In the genomic region with DNA sequence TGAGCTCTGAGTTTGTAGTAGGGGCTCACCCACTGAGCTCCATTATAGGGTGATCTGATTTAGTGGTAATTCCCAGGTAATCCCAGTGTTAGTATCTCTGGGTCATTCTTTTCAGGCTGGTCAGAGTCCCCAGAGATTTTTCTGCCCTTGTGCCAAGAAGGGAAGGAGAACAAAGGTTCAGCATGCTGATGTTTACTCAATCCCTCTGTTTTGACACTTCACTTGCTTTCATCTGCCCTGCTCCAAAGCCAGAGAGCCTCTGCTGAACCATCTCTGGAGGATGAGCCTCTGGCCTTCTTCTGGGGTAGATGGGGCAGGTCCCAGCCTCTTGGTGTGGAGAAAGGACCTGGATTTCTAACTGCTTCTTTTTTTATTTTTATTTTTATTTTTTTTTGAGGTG, we compare ENCODE assay signal across 1 cellular context.
A peak's percentile ranks its signal among the peaks of the same experiment; 100 is the strongest.
TF ChIP-seq lines count a peak whose summit lies in the region.

No MANE protein-coding gene starts in this region.

TF ChIP-seq in HepG2, 621 proteins besides CTCF, POLR2A, EP300 and RAD21 (continued from another document and continues in another):
- no peak for TF ChIP-seq CEBPZ (IDR thresholded peaks at IDR 0.05; ENCODE audit: low read length)
- no peak for TF ChIP-seq FIP1L1 (IDR thresholded peaks at IDR 0.05; ENCODE audit: borderline replicate concordance, insufficient read depth, low read depth, low read length)
- no peak for TF ChIP-seq PBX2 (CRISPR knock-in tag; IDR thresholded peaks at IDR 0.05)
- TF ChIP-seq ZMAT5 (CRISPR knock-in tag; IDR thresholded peaks at IDR 0.05; ENCODE audit: borderline replicate concordance, low read depth), result no peak
- no peak for TF ChIP-seq SIX1 (CRISPR knock-in tag; IDR thresholded peaks at IDR 0.05; ENCODE audit: borderline replicate concordance)
- no peak for TF ChIP-seq ZBTB38 (CRISPR knock-in tag; IDR thresholded peaks at IDR 0.05)
- peak; percentile 80 for TF ChIP-seq ZBTB7B (CRISPR knock-in tag; IDR thresholded peaks at IDR 0.05)
- TF ChIP-seq ZHX2 (IDR thresholded peaks at IDR 0.05; ENCODE audit: low read depth), result no peak
- TF ChIP-seq ZHX2 (CRISPR knock-in tag; IDR thresholded peaks at IDR 0.05; ENCODE audit: borderline replicate concordance), result peak; percentile 58; the same call in 1 of the 2 replicates
- no peak for TF ChIP-seq RFXANK (CRISPR knock-in tag; IDR thresholded peaks at IDR 0.05)
- TF ChIP-seq GTF3A (CRISPR knock-in tag; conservative IDR thresholded peaks at IDR 0.05), result no peak
- TF ChIP-seq MED1 (CRISPR knock-in tag; IDR thresholded peaks at IDR 0.05), result peak; percentile 93
- TF ChIP-seq HOXA3 (CRISPR knock-in tag; IDR thresholded peaks at IDR 0.05), result peak; percentile 61; the same call in 1 of the 2 replicates
- TF ChIP-seq ZNF207 (IDR thresholded peaks at IDR 0.05; ENCODE audit: borderline replicate concordance), result no peak
- no peak for TF ChIP-seq ZNF441 (CRISPR knock-in tag; IDR thresholded peaks at IDR 0.05; ENCODE audit: borderline replicate concordance)
- no peak for TF ChIP-seq NFKB2 (CRISPR knock-in tag; IDR thresholded peaks at IDR 0.05; ENCODE audit: borderline replicate concordance)
- no peak for TF ChIP-seq YY1 (IDR thresholded peaks at IDR 0.05; ENCODE audit: insufficient read depth, insufficient replicate concordance, low read depth, low read length)
- TF ChIP-seq ZNF598 (CRISPR knock-in tag; IDR thresholded peaks at IDR 0.05; ENCODE audit: borderline replicate concordance), result no peak
- no peak for TF ChIP-seq RARG (CRISPR knock-in tag; IDR thresholded peaks at IDR 0.05; ENCODE audit: low read depth)
- TF ChIP-seq EED (CRISPR knock-in tag; IDR thresholded peaks at IDR 0.05), result no peak
- no peak for TF ChIP-seq ZSCAN29 (CRISPR knock-in tag; conservative IDR thresholded peaks at IDR 0.05)
- TF ChIP-seq SMYD3 (CRISPR knock-in tag; IDR thresholded peaks at IDR 0.05), result no peak; the same call in 1 of the 2 replicates
- TF ChIP-seq ZBTB21 (CRISPR knock-in tag; IDR thresholded peaks at IDR 0.05), result no peak
- TF ChIP-seq, protein P1, sequence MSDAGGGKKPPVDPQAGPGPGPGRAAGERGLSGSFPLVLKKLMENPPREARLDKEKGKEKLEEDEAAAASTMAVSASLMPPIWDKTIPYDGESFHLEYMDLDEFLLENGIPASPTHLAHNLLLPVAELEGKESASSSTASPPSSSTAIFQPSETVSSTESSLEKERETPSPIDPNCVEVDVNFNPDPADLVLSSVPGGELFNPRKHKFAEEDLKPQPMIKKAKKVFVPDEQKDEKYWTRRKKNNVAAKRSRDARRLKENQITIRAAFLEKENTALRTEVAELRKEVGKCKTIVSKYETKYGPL (CRISPR knock-in tag; IDR thresholded peaks at IDR 0.05), result no peak
- no peak for TF ChIP-seq ZFP41 (CRISPR knock-in tag; IDR thresholded peaks at IDR 0.05; ENCODE audit: borderline replicate concordance)
- peak; percentile 92 for TF ChIP-seq HMG20A (CRISPR knock-in tag; IDR thresholded peaks at IDR 0.05; ENCODE audit: borderline replicate concordance)
- TF ChIP-seq ZNF616 (CRISPR knock-in tag; IDR thresholded peaks at IDR 0.05; ENCODE audit: low read depth), result no peak
- TF ChIP-seq ZBTB44 (CRISPR knock-in tag; IDR thresholded peaks at IDR 0.05), result no peak
- TF ChIP-seq POLR2G (IDR thresholded peaks at IDR 0.05; ENCODE audit: low read depth, low read length), result no peak; the same call in 1 of the 2 replicates
- no peak for TF ChIP-seq HMGA1 (CRISPR knock-in tag; conservative IDR thresholded peaks at IDR 0.05)
- 0 out of 2 replicates have a peak, but pooled peaks have one; percentile 19 for TF ChIP-seq SIX4 (CRISPR knock-in tag; IDR thresholded peaks at IDR 0.05)
- no peak for TF ChIP-seq AGO1 (IDR thresholded peaks at IDR 0.05; ENCODE audit: low read depth, low read length, poor library complexity, severe bottlenecking)
- TF ChIP-seq NFKBIZ (CRISPR knock-in tag; IDR thresholded peaks at IDR 0.05), result peak; percentile 78; the same call in 1 of the 2 replicates
- no peak for TF ChIP-seq PHF8 (CRISPR knock-in tag; IDR thresholded peaks at IDR 0.05)
- 0 out of 2 replicates have a peak, but pooled peaks have one; percentile 33 for TF ChIP-seq SNAI1 (CRISPR knock-in tag; IDR thresholded peaks at IDR 0.05; ENCODE audit: borderline replicate concordance)
- TF ChIP-seq PRDM15 (CRISPR knock-in tag; IDR thresholded peaks at IDR 0.05), result no peak
- no peak for TF ChIP-seq SMC3 (IDR thresholded peaks at IDR 0.05; ENCODE audit: low read length)
- TF ChIP-seq NR3C1 (CRISPR knock-in tag; IDR thresholded peaks at IDR 0.05), result no peak
- TF ChIP-seq KAT2B (IDR thresholded peaks at IDR 0.05; ENCODE audit: borderline replicate concordance, low read depth, low read length), result no peak
- 0 out of 2 replicates have a peak, but pooled peaks have one; percentile 5 for TF ChIP-seq FOXA1 (IDR thresholded peaks at IDR 0.05)
- TF ChIP-seq FOXA1 (CRISPR knock-in tag; IDR thresholded peaks at IDR 0.05), result peak; percentile 96
- TF ChIP-seq, protein P2, sequence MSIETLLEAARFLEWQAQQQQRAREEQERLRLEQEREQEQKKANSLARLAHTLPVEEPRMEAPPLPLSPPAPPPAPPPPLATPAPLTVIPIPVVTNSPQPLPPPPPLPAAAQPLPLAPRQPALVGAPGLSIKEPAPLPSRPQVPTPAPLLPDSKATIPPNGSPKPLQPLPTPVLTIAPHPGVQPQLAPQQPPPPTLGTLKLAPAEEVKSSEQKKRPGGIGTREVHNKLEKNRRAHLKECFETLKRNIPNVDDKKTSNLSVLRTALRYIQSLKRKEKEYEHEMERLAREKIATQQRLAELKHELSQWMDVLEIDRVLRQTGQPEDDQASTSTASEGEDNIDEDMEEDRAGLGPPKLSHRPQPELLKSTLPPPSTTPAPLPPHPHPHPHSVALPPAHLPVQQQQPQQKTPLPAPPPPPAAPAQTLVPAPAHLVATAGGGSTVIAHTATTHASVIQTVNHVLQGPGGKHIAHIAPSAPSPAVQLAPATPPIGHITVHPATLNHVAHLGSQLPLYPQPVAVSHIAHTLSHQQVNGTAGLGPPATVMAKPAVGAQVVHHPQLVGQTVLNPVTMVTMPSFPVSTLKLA (IDR thresholded peaks at IDR 0.05), result 0 out of 2 replicates have a peak, but pooled peaks have one; percentile 10
